In genomic region chr10:102593074-102593803, GRCh38 we compare ENCODE assay signal across 12 cellular contexts. TPM values are rescaled to one million over a fixed set of nuclear protein-coding genes. Genes with fewer than 3 reads are reported as not detected.
DNase-seq lines count a peak whose midpoint lies in the region; ATAC-seq lines count a peak whose summit lies in the region.
"Had no signal": no experiment of that assay in that cellular context is flagged by ENCODE, and none has a peak within 500 bp of the region (broad histone marks: within the 10 kb centered on the region; RNA-seq: fewer than 3 reads in every experiment).

No MANE protein-coding gene starts in this region.

- no peak overlapping the region for H3K4me3 Mint-ChIP-seq in activated T-helper 2 cell treated with anti-CD3 and anti-CD28 coated beads, Interferon-gamma antibody, Interleukin-2, Interleukin-4, amounts not matched to agents 10 μg/mL and 5 μg/mL and 100 μg/mL, durations not matched to agents 14 hours and 24 hours and 36 hours (ENCODE audit: low read depth)
- H3K4me3 Mint-ChIP-seq: activated CD8-positive, alpha-beta T cell treated with anti-CD3 and anti-CD28 coated beads for 36 hours; activated naive CD4-positive, alpha-beta T cell treated with anti-CD3 and anti-CD28 coated beads, Interleukin-2, amount 50 U/mL, for 24 hours had no signal

- intact Hi-C loops in activated T-helper 2 cell treated with anti-CD3 and anti-CD28 coated beads, Interferon-gamma antibody, Interleukin-2, Interleukin-4, amounts not matched to agents 10 μg/mL and 5 μg/mL and 100 μg/mL, durations not matched to agents 14 hours and 24 hours and 36 hours (cut with micrococcal nuclease): no loop called here

- no peak for ATAC-seq in activated CD4-positive, CD25-positive, alpha-beta regulatory T cell treated with anti-CD3 and anti-CD28 coated beads, Interleukin-2, amount 50 U/mL, for 24 hours
- ATAC-seq: activated CD8-positive, alpha-beta T cell treated with anti-CD3 and anti-CD28 coated beads for 36 hours had no signal

- no peaks in the 10 kb centered on the region for H3K27me3 Mint-ChIP-seq in activated T-helper 2 cell treated with anti-CD3 and anti-CD28 coated beads, Interferon-gamma antibody, Interleukin-2, Interleukin-4, amounts not matched to agents 10 μg/mL and 5 μg/mL and 100 μg/mL, durations not matched to agents 14 hours and 24 hours and 36 hours (ENCODE audit: low read depth)
- H3K27me3 Mint-ChIP-seq: activated CD8-positive, alpha-beta T cell treated with anti-CD3 and anti-CD28 coated beads for 36 hours; activated naive CD4-positive, alpha-beta T cell treated with anti-CD3 and anti-CD28 coated beads, Interleukin-2, amount 50 U/mL, for 24 hours had no signal

- DNase-seq in A172 (ENCODE audit: low spot score): peak; percentile 60
- peak; percentile 10 for DNase-seq in H7
- DNase-seq in UCSD-AML1 (lab: John Stamatoyannopoulos, UW; ENCODE audit: unreplicated experiment): peak; percentile 33
- peak; percentile 38 for DNase-seq in kidney glomerular epithelial cell (lab: John Stamatoyannopoulos, UW)
- no peak for DNase-seq in CD1c-positive myeloid dendritic cell (ENCODE audit: extremely low spot score)
- no peak for DNase-seq in activated T-helper 2 cell treated with anti-CD3 and anti-CD28 coated beads, Interferon-gamma antibody, Interleukin-2, Interleukin-4, amounts not matched to agents 10 μg/mL and 5 μg/mL and 100 μg/mL, durations not matched to agents 14 hours and 24 hours and 36 hours (ENCODE audit: low spot score)
- no peak for DNase-seq in activated T-cell treated with anti-CD3 and anti-CD28 coated beads, Interleukin-2, amount 50 U/mL, for 48 hours
- DNase-seq: activated CD8-positive, alpha-beta T cell treated with anti-CD3 and anti-CD28 coated beads for 36 hours; colonic mucosa; kidney had no signal

- peaks cover 2% of the 10 kb centered on the region for H3K36me3 ChIP-seq in H7 (replicated peaks; ENCODE audit: control insufficient read depth, insufficient read depth, low read length)
- H3K36me3 ChIP-seq: colonic mucosa had no signal

- H3K9me3 Mint-ChIP-seq in activated T-helper 2 cell treated with anti-CD3 and anti-CD28 coated beads, Interferon-gamma antibody, Interleukin-2, Interleukin-4, amounts not matched to agents 10 μg/mL and 5 μg/mL and 100 μg/mL, durations not matched to agents 14 hours and 24 hours and 36 hours: no peaks in the 10 kb centered on the region
- H3K9me3 Mint-ChIP-seq: activated CD8-positive, alpha-beta T cell treated with anti-CD3 and anti-CD28 coated beads for 36 hours; activated naive CD4-positive, alpha-beta T cell treated with anti-CD3 and anti-CD28 coated beads, Interleukin-2, amount 50 U/mL, for 24 hours had no signal

- no peaks in the 10 kb centered on the region for H3K27me3 ChIP-seq in H7 (ENCODE audit: control insufficient read depth, insufficient read depth, low read length)
- H3K27me3 ChIP-seq: colonic mucosa had no signal

- H3K4me1 Mint-ChIP-seq in activated T-helper 2 cell treated with anti-CD3 and anti-CD28 coated beads, Interferon-gamma antibody, Interleukin-2, Interleukin-4, amounts not matched to agents 10 μg/mL and 5 μg/mL and 100 μg/mL, durations not matched to agents 14 hours and 24 hours and 36 hours (ENCODE audit: low read depth): no peaks in the 10 kb centered on the region
- H3K4me1 Mint-ChIP-seq: activated naive CD4-positive, alpha-beta T cell treated with anti-CD3 and anti-CD28 coated beads, Interleukin-2, amount 50 U/mL, for 24 hours had no signal

- no peak overlapping the region for H3K27ac Mint-ChIP-seq in activated T-helper 2 cell treated with anti-CD3 and anti-CD28 coated beads, Interferon-gamma antibody, Interleukin-2, Interleukin-4, amounts not matched to agents 10 μg/mL and 5 μg/mL and 100 μg/mL, durations not matched to agents 14 hours and 24 hours and 36 hours
- H3K27ac Mint-ChIP-seq: activated CD8-positive, alpha-beta T cell treated with anti-CD3 and anti-CD28 coated beads for 36 hours; activated naive CD4-positive, alpha-beta T cell treated with anti-CD3 and anti-CD28 coated beads, Interleukin-2, amount 50 U/mL, for 24 hours had no signal

- no peak overlapping the region for H3K4me3 ChIP-seq in H7 (ENCODE audit: insufficient read depth, low read depth, low read length)
- H3K4me3 ChIP-seq: colonic mucosa had no signal

- H3K36me3 Mint-ChIP-seq in activated T-helper 2 cell treated with anti-CD3 and anti-CD28 coated beads, Interferon-gamma antibody, Interleukin-2, Interleukin-4, amounts not matched to agents 10 μg/mL and 5 μg/mL and 100 μg/mL, durations not matched to agents 14 hours and 24 hours and 36 hours (ENCODE audit: low read depth): peaks cover under 1% of the 10 kb centered on the region
- H3K36me3 Mint-ChIP-seq: activated naive CD4-positive, alpha-beta T cell treated with anti-CD3 and anti-CD28 coated beads, Interleukin-2, amount 50 U/mL, for 24 hours had no signal

RNA-seq across cellular contexts. Expression of gene TRIM8, which starts 51.0 kb away (rescaled TPM):
- 66.8 and 68.3 TPM in 2 replicates for total RNA-seq in A172 (2014; rRNA removed; shearing (Covaris generic))
- 43.5 and 46.4 TPM in 2 replicates for total RNA-seq in H7 (2014; rRNA removed; shearing (Covaris generic))
- 76.7 and 82.9 TPM in 2 replicates for total RNA-seq in activated T-helper 2 cell treated with anti-CD3 and anti-CD28 coated beads, Interferon-gamma antibody, Interleukin-2, Interleukin-4, amounts not matched to agents 10 μg/mL and 5 μg/mL and 100 μg/mL, durations not matched to agents 14 hours and 24 hours and 36 hours

Comparison
In these comparisons a context has a peak if more than half of its experiments do, and no peak if none do; other contexts are left out.
1. DNase-seq: peak in A172 (single experiment), H7 (single experiment), UCSD-AML1 (single experiment) and kidney glomerular epithelial cell (single experiment); none in CD1c-positive myeloid dendritic cell (single experiment), activated T-helper 2 cell treated with anti-CD3 and anti-CD28 coated beads, Interferon-gamma antibody, Interleukin-2, Interleukin-4, amounts not matched to agents 10 μg/mL and 5 μg/mL and 100 μg/mL, durations not matched to agents 14 hours and 24 hours and 36 hours (single experiment) and activated T-cell treated with anti-CD3 and anti-CD28 coated beads, Interleukin-2, amount 50 U/mL, for 48 hours (0 of 2).